7 cellular contexts compared by ENCODE assay signal in genomic region chr10:52911163-52911562, GRCh38.
"Had no signal": no experiment of that assay in that cellular context is flagged by ENCODE, and none has a peak within 500 bp of the region (broad histone marks: within the 10 kb centered on the region; RNA-seq: fewer than 3 reads in every experiment).

No MANE protein-coding gene starts in this region.

- H3K9ac ChIP-seq: GM23248 had no signal

- FAIRE-seq: H54 had no signal

- H3K27ac ChIP-seq: GM23248, HL-60 had no signal

- DNase-seq: GM23248, GOT3, H9, HCEC 1CT, KG1 had no signal

- H2AFZ ChIP-seq: GM23248 had no signal

- H3K4me3 ChIP-seq: GM23248 had no signal
